21 cellular contexts compared by ENCODE assay signal in the genomic region with DNA sequence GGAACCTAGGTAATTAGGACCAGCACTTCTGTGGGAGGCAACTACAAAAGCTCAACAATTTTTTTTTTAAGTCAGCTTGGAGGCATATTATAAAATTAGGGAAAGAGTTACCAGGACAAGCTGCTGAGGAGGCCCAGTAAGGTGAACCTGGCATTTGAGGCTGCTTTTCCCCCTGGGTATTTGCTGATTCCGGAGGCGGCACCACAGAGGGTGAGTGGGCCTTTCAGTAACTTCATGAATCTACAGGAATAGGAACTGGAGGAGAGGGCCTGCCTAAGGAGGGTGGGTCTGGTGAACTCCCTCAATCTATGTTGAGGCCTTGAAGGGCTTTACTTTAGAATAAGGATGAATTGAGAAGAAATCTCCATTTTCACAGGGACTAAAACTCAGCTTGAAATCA.
"Had no signal": no experiment of that assay in that cellular context is flagged by ENCODE, and none has a peak within 500 bp of the region (broad histone marks: within the 10 kb centered on the region; RNA-seq: fewer than 3 reads in every experiment).

No MANE protein-coding gene starts in this region.

- DNase-seq: Kasumi-1, MM.1S, NCI-H1092 treated with DMSO at 0.1 percent for 48 hours, NCI-H1436, NCI-H187, NCI-H2029, NCI-H2081 treated with DMSO at 0.1 percent for 48 hours, NCI-H2171, NCI-H226, NCI-H446, NCI-H510A, NCI-H524 treated with DMSO at 0.1 percent for 48 hours, NCI-H69, NCI-H774, SHP77, SK-N-SH had no signal

- H3K4me3 Mint-ChIP-seq: IgD-negative memory B cell had no signal

- ATAC-seq: K562 had no signal

- H3K27me3 Mint-ChIP-seq: IgD-negative memory B cell had no signal

- H3K9me3 Mint-ChIP-seq: IgD-negative memory B cell had no signal

- H3K4me1 Mint-ChIP-seq: IgD-negative memory B cell had no signal

- H3K4me2 ChIP-seq: KMS-11, SK-N-SH had no signal

- H3K9me3 ChIP-seq: SK-N-SH had no signal

- H3K27ac Mint-ChIP-seq: IgD-negative memory B cell had no signal

- H3K27ac ChIP-seq: HL-60, KMS-11, RWPE1 had no signal

- H3K4me3 ChIP-seq: K562 had no signal
